ENCODE assay signal across 2 cellular contexts in the genomic region with DNA sequence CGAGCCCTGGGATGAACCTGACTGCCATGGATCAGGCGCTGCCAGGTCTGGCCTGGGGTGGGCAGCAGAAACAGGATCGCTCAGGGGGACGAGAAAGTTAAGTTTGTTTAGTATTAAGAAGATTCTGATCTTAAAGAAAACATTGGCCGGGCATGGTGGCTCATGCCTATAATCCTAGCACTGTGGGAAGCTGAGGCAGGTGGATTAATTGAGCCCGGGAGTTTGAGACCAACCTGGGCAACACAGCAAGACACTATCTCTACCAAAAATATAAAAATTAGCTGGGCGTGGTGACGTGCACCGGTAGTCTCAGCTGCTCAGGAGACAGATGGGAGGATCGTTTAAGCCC.
TF ChIP-seq lines count a peak whose summit lies in the region.

No MANE protein-coding gene starts in this region.

TF ChIP-seq in SK-N-SH, 30 proteins besides CTCF, POLR2A, EP300 and RAD21:
- TF ChIP-seq, protein P1, sequence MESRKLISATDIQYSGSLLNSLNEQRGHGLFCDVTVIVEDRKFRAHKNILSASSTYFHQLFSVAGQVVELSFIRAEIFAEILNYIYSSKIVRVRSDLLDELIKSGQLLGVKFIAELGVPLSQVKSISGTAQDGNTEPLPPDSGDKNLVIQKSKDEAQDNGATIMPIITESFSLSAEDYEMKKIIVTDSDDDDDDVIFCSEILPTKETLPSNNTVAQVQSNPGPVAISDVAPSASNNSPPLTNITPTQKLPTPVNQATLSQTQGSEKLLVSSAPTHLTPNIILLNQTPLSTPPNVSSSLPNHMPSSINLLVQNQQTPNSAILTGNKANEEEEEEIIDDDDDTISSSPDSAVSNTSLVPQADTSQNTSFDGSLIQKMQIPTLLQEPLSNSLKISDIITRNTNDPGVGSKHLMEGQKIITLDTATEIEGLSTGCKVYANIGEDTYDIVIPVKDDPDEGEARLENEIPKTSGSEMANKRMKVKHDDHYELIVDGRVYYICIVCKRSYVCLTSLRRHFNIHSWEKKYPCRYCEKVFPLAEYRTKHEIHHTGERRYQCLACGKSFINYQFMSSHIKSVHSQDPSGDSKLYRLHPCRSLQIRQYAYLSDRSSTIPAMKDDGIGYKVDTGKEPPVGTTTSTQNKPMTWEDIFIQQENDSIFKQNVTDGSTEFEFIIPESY (IDR thresholded peaks at IDR 0.05; ENCODE audit: borderline replicate concordance, low read depth) = no peak
- TF ChIP-seq POLR2AphosphoS5 (IDR thresholded peaks at IDR 0.05; ENCODE audit: low read depth, low read length) (no peak), TCF12 (IDR thresholded peaks at IDR 0.05) (no peak), RCOR1 (IDR thresholded peaks at IDR 0.05; ENCODE audit: low read length) (no peak), TEAD4 (IDR thresholded peaks at IDR 0.05; ENCODE audit: borderline replicate concordance, insufficient read depth) (no peak), FOSL2 (IDR thresholded peaks at IDR 0.05; ENCODE audit: borderline replicate concordance, low read depth) (no peak), JUND (IDR thresholded peaks at IDR 0.05) (no peak), MXI1 (IDR thresholded peaks at IDR 0.05; ENCODE audit: low read depth, low read length) (no peak), NRF1 (IDR thresholded peaks at IDR 0.05; ENCODE audit: low read depth, low read length) (no peak), NFIC (IDR thresholded peaks at IDR 0.05; ENCODE audit: borderline replicate concordance) (no peak), RXRA (IDR thresholded peaks at IDR 0.05; ENCODE audit: borderline replicate concordance, low read depth) (no peak), GABPA (IDR thresholded peaks at IDR 0.05; ENCODE audit: low read depth) (no peak), TAF1 (IDR thresholded peaks at IDR 0.05; ENCODE audit: borderline replicate concordance, low read depth, low read length) (no peak), SMC3 (IDR thresholded peaks at IDR 0.05; ENCODE audit: low read depth, low read length) (no peak), GATA2 (CRISPR knock-in tag; IDR thresholded peaks at IDR 0.05) (no peak), CHD2 (IDR thresholded peaks at IDR 0.05; ENCODE audit: low read length, partially characterized antibody) (no peak), FOXM1 (IDR thresholded peaks at IDR 0.05; ENCODE audit: low read depth) (no peak)
- TF ChIP-seq, protein P2, sequence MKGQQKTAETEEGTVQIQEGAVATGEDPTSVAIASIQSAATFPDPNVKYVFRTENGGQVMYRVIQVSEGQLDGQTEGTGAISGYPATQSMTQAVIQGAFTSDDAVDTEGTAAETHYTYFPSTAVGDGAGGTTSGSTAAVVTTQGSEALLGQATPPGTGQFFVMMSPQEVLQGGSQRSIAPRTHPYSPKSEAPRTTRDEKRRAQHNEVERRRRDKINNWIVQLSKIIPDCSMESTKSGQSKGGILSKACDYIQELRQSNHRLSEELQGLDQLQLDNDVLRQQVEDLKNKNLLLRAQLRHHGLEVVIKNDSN (IDR thresholded peaks at IDR 0.05; ENCODE audit: borderline replicate concordance, low read depth) = no peak
- TF ChIP-seq, protein P3, sequence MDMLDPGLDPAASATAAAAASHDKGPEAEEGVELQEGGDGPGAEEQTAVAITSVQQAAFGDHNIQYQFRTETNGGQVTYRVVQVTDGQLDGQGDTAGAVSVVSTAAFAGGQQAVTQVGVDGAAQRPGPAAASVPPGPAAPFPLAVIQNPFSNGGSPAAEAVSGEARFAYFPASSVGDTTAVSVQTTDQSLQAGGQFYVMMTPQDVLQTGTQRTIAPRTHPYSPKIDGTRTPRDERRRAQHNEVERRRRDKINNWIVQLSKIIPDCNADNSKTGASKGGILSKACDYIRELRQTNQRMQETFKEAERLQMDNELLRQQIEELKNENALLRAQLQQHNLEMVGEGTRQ (IDR thresholded peaks at IDR 0.05; ENCODE audit: borderline replicate concordance, low read depth, low read length) = no peak

TF ChIP-seq in SK-N-SH treated with all-trans-retinoic acid at 6 μM for 48 hours, 23 proteins besides CTCF, POLR2A, EP300 and RAD21:
- TF ChIP-seq, protein P4, sequence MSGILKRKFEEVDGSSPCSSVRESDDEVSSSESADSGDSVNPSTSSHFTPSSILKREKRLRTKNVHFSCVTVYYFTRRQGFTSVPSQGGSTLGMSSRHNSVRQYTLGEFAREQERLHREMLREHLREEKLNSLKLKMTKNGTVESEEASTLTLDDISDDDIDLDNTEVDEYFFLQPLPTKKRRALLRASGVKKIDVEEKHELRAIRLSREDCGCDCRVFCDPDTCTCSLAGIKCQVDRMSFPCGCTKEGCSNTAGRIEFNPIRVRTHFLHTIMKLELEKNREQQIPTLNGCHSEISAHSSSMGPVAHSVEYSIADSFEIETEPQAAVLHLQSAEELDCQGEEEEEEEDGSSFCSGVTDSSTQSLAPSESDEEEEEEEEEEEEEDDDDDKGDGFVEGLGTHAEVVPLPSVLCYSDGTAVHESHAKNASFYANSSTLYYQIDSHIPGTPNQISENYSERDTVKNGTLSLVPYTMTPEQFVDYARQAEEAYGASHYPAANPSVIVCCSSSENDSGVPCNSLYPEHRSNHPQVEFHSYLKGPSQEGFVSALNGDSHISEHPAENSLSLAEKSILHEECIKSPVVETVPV (CRISPR knock-in tag; IDR thresholded peaks at IDR 0.05) = no peak
- TF ChIP-seq ZFP30 (CRISPR knock-in tag; IDR thresholded peaks at IDR 0.05) (no peak), ZNF565 (CRISPR knock-in tag; conservative IDR thresholded peaks at IDR 0.05; ENCODE audit: low read depth) (no peak), ZFP3 (CRISPR knock-in tag; IDR thresholded peaks at IDR 0.05) (no peak), ZNF70 (CRISPR knock-in tag; IDR thresholded peaks at IDR 0.05) (no peak), ZC3H10 (CRISPR knock-in tag; IDR thresholded peaks at IDR 0.05) (no peak), ARNTL (CRISPR knock-in tag; IDR thresholded peaks at IDR 0.05; ENCODE audit: borderline replicate concordance, low read depth) (no peak), SNAI2 (CRISPR knock-in tag; IDR thresholded peaks at IDR 0.05) (no peak), OSR1 (CRISPR knock-in tag; IDR thresholded peaks at IDR 0.05) (no peak), TOX (CRISPR knock-in tag; IDR thresholded peaks at IDR 0.05; ENCODE audit: borderline replicate concordance) (no peak), ESRRG (CRISPR knock-in tag; IDR thresholded peaks at IDR 0.05) (no peak), RARB (CRISPR knock-in tag; IDR thresholded peaks at IDR 0.05) (no peak), TCF4 (CRISPR knock-in tag; IDR thresholded peaks at IDR 0.05; ENCODE audit: borderline replicate concordance) (no peak)
- TF ChIP-seq, protein P5, sequence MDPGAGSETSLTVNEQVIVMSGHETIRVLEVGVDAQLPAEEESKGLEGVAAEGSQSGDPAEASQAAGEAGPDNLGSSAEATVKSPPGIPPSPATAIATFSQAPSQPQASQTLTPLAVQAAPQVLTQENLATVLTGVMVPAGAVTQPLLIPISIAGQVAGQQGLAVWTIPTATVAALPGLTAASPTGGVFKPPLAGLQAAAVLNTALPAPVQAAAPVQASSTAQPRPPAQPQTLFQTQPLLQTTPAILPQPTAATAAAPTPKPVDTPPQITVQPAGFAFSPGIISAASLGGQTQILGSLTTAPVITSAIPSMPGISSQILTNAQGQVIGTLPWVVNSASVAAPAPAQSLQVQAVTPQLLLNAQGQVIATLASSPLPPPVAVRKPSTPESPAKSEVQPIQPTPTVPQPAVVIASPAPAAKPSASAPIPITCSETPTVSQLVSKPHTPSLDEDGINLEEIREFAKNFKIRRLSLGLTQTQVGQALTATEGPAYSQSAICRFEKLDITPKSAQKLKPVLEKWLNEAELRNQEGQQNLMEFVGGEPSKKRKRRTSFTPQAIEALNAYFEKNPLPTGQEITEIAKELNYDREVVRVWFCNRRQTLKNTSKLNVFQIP (CRISPR knock-in tag; IDR thresholded peaks at IDR 0.05; ENCODE audit: borderline replicate concordance, low read depth) = no peak
- TF ChIP-seq, protein P6, sequence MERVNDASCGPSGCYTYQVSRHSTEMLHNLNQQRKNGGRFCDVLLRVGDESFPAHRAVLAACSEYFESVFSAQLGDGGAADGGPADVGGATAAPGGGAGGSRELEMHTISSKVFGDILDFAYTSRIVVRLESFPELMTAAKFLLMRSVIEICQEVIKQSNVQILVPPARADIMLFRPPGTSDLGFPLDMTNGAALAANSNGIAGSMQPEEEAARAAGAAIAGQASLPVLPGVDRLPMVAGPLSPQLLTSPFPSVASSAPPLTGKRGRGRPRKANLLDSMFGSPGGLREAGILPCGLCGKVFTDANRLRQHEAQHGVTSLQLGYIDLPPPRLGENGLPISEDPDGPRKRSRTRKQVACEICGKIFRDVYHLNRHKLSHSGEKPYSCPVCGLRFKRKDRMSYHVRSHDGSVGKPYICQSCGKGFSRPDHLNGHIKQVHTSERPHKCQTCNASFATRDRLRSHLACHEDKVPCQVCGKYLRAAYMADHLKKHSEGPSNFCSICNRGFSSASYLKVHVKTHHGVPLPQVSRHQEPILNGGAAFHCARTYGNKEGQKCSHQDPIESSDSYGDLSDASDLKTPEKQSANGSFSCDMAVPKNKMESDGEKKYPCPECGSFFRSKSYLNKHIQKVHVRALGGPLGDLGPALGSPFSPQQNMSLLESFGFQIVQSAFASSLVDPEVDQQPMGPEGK (CRISPR knock-in tag; IDR thresholded peaks at IDR 0.05; ENCODE audit: borderline replicate concordance) = no peak
- TF ChIP-seq, protein P7, sequence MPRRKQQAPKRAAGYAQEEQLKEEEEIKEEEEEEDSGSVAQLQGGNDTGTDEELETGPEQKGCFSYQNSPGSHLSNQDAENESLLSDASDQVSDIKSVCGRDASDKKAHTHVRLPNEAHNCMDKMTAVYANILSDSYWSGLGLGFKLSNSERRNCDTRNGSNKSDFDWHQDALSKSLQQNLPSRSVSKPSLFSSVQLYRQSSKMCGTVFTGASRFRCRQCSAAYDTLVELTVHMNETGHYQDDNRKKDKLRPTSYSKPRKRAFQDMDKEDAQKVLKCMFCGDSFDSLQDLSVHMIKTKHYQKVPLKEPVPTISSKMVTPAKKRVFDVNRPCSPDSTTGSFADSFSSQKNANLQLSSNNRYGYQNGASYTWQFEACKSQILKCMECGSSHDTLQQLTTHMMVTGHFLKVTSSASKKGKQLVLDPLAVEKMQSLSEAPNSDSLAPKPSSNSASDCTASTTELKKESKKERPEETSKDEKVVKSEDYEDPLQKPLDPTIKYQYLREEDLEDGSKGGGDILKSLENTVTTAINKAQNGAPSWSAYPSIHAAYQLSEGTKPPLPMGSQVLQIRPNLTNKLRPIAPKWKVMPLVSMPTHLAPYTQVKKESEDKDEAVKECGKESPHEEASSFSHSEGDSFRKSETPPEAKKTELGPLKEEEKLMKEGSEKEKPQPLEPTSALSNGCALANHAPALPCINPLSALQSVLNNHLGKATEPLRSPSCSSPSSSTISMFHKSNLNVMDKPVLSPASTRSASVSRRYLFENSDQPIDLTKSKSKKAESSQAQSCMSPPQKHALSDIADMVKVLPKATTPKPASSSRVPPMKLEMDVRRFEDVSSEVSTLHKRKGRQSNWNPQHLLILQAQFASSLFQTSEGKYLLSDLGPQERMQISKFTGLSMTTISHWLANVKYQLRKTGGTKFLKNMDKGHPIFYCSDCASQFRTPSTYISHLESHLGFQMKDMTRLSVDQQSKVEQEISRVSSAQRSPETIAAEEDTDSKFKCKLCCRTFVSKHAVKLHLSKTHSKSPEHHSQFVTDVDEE (CRISPR knock-in tag; IDR thresholded peaks at IDR 0.05) = no peak
